Comparison of ENCODE assay signal across 20 cellular contexts in genomic region chr1:44720281-44720680, GRCh38. TPM values are rescaled to one million over a fixed set of nuclear protein-coding genes. Genes with fewer than 3 reads are reported as not detected.
DNase-seq lines count a peak whose midpoint lies in the region; ATAC-seq, FAIRE-seq and TF ChIP-seq lines count a peak whose summit lies in the region.
"Had no signal": no experiment of that assay in that cellular context is flagged by ENCODE, and none has a peak within 500 bp of the region (broad histone marks: within the 10 kb centered on the region; RNA-seq: fewer than 3 reads in every experiment).

No MANE protein-coding gene starts in this region.

- DNase-seq in OCI-LY7 (ENCODE audit: low spot score), result no peak
- DNase-seq in activated naive CD8-positive, alpha-beta T cell treated with anti-CD3 and anti-CD28 coated beads, Interleukin-2, amount 10 ng/mL, durations not matched to agents 7 days and 5 days, result no peak
- DNase-seq in NCI-H510A treated with DMSO at 0.1 percent for 48 hours (lab: John Stamatoyannopoulos, UW), result no peak
- no peak for DNase-seq in GM19239 (ENCODE audit: insufficient read length, low spot score)
- DNase-seq in frontal cortex (ENCODE audit: low spot score in 2 of 2), result no peak
- DNase-seq in transverse colon, result no peak
- DNase-seq: aorta, EL, gastrocnemius medialis, GOT3, NCI-H187, nephron progenitor cell had no signal

- no peak overlapping the region for H2AFZ ChIP-seq in OCI-LY7 (ENCODE audit: low read length)

- no peaks in the 10 kb centered on the region for H3K27me3 ChIP-seq in transverse colon
- H3K27me3 ChIP-seq: BLaER1 had no signal

- H3K9me3 Mint-ChIP-seq in activated naive CD8-positive, alpha-beta T cell treated with anti-CD3 and anti-CD28 coated beads, Interleukin-2, amount 10 ng/mL, durations not matched to agents 7 days and 5 days, result no peaks in the 10 kb centered on the region
- H3K9me3 Mint-ChIP-seq: nephron progenitor cell had no signal

- in situ Hi-C loops in transverse colon (cut with MboI; ENCODE audit: low pct_ligation_motif_present in 1 of 4, low pct_unique_long_range_greater_than_20kb in 1 of 4, low sequenced_read_pairs in 3 of 4), result no loop called here

- H3K36me3 ChIP-seq in OCI-LY7 (ENCODE audit: insufficient read depth, low read length), result no peaks in the 10 kb centered on the region
- no peaks in the 10 kb centered on the region for H3K36me3 ChIP-seq in transverse colon
- H3K36me3 ChIP-seq: BLaER1, gastrocnemius medialis, thoracic aorta had no signal

- no peaks in the 10 kb centered on the region for H4K20me1 ChIP-seq in OCI-LY7 (ENCODE audit: insufficient read depth, low read length)
- H4K20me1 ChIP-seq: BLaER1 had no signal

- peak overlapping the region; percentile 0 for H3K4me3 Mint-ChIP-seq in activated naive CD8-positive, alpha-beta T cell treated with anti-CD3 and anti-CD28 coated beads, Interleukin-2, amount 10 ng/mL, durations not matched to agents 7 days and 5 days
- H3K4me3 Mint-ChIP-seq: nephron progenitor cell had no signal

- peaks cover 59% of the 10 kb centered on the region for H3K4me1 Mint-ChIP-seq in activated naive CD8-positive, alpha-beta T cell treated with anti-CD3 and anti-CD28 coated beads, Interleukin-2, amount 10 ng/mL, durations not matched to agents 7 days and 5 days

- H3K4me3 ChIP-seq in OCI-LY7 (ENCODE audit: low read depth, low read length, poor library complexity, severe bottlenecking) (no peak overlapping the region), transverse colon (no peak overlapping the region)
- H3K4me3 ChIP-seq: BLaER1, gastrocnemius medialis, thoracic aorta had no signal

- no peak for ATAC-seq in activated naive CD8-positive, alpha-beta T cell treated with anti-CD3 and anti-CD28 coated beads, Interleukin-2, amount 10 ng/mL, durations not matched to agents 7 days and 5 days (ENCODE audit: low read depth)
- ATAC-seq: gastrocnemius medialis had no signal

- H3K36me3 Mint-ChIP-seq in activated naive CD8-positive, alpha-beta T cell treated with anti-CD3 and anti-CD28 coated beads, Interleukin-2, amount 10 ng/mL, durations not matched to agents 7 days and 5 days, result peaks cover 5% of the 10 kb centered on the region

- POLR2A ChIA-PET in OCI-LY7 (lab: Charles Lee), result interaction anchor here (0.6 to 10.3 kb wide), 9 partner anchors 7 to 1379 kb away, joined by 3 to 147 read pairs (median 55); partner anchors contain the start of gene RNU5D-1
- POLR2A ChIA-PET in activated naive CD8-positive, alpha-beta T cell treated with anti-CD3 and anti-CD28 coated beads, Interleukin-2, amount 10 ng/mL, durations not matched to agents 7 days and 5 days (lab: Charles Lee), result interaction anchor here (0.8 to 11.5 kb wide), 6 partner anchors 13 to 620 kb away, joined by 3 to 500 read pairs (median 48); partner anchors contain the start of genes ARMH1, MUTYH, RNU5D-1 and TMEM53

- no TSS peak for BruUV-seq in OCI-LY7 (replicated peaks; lab: Mats Ljungman, UMichigan)

- TF ChIP-seq CTCF in 22Rv1 (IDR thresholded peaks at IDR 0.05) (no peak), C4-2B (conservative IDR thresholded peaks at IDR 0.05) (no peak), OCI-LY7 (conservative IDR thresholded peaks at IDR 0.05; ENCODE audit: low read length) (no peak), transverse colon (IDR thresholded peaks at IDR 0.05) (no peak)

- H3K9me3 ChIP-seq in OCI-LY7 (ENCODE audit: low read length) (no peaks in the 10 kb centered on the region), transverse colon (no peaks in the 10 kb centered on the region)
- H3K9me3 ChIP-seq: gastrocnemius medialis, thoracic aorta had no signal

- 83 to 84% methylated on average over 2 to 4 of the region's 4 CpGs for WGBS in transverse colon (ENCODE audit: low coverage in 1 of 2), 2 donors

- H3K27ac ChIP-seq in 22Rv1 (peak overlapping the region; percentile 92), C4-2B (peak overlapping the region; percentile 27), OCI-LY7 (ENCODE audit: low read depth, low read length, poor library complexity, severe bottlenecking) (peak overlapping the region; percentile 89), transverse colon (no peak overlapping the region)
- H3K27ac ChIP-seq: BLaER1, gastrocnemius medialis had no signal

- CTCF ChIA-PET in OCI-LY7 (lab: Charles Lee; ENCODE audit: unreplicated experiment), result no interaction called here

- no peak for TF ChIP-seq POLR2A in transverse colon (IDR thresholded peaks at IDR 0.05)

- H3K4me1 ChIP-seq in OCI-LY7 (ENCODE audit: insufficient read depth, low read length, poor library complexity, severe bottlenecking) (peaks cover 72% of the 10 kb centered on the region), transverse colon (peaks cover 0 to 10% (median 2%) of the 10 kb centered on the region in 4 donors)

- FAIRE-seq in GM19239 (lab: Jason Lieb, UNC), result no peak
- FAIRE-seq in frontal cortex (lab: Jason Lieb, UNC), result no peak
- FAIRE-seq: colon had no signal

- peak overlapping the region; percentile 10 for H3K4me2 ChIP-seq in OCI-LY7 (ENCODE audit: low read length)

- H3K9me2 ChIP-seq in OCI-LY7 (ENCODE audit: insufficient read depth, low read length), result no peaks in the 10 kb centered on the region

- TF ChIP-seq EP300 in transverse colon (IDR thresholded peaks at IDR 0.05; ENCODE audit: low read depth), result no peak

- H3K27me3 Mint-ChIP-seq in activated naive CD8-positive, alpha-beta T cell treated with anti-CD3 and anti-CD28 coated beads, Interleukin-2, amount 10 ng/mL, durations not matched to agents 7 days and 5 days, result no peaks in the 10 kb centered on the region

- intact Hi-C loops in OCI-LY7 (cut with micrococcal nuclease; ENCODE audit: unreplicated experiment) (loop anchor here (2.0 to 5.0 kb wide), 2 partner anchors 291 to 582 kb away; partner anchors contain the start of gene HECTD3), transverse colon (cut with DNase I; ENCODE audit: low total_unique reads) (no loop called here)

- no peaks in the 10 kb centered on the region for H3K79me2 ChIP-seq in OCI-LY7 (ENCODE audit: insufficient read depth, low read depth, low read length)

- peak overlapping the region; percentile 94 for H3K27ac Mint-ChIP-seq in activated naive CD8-positive, alpha-beta T cell treated with anti-CD3 and anti-CD28 coated beads, Interleukin-2, amount 10 ng/mL, durations not matched to agents 7 days and 5 days
- H3K27ac Mint-ChIP-seq: nephron progenitor cell had no signal

RNA-seq across cellular contexts. Expression of gene RNU5D-1, which starts 10.7 kb away (rescaled TPM):
- total RNA-seq in OCI-LY7 (2014; rRNA removed; shearing (Covaris generic)), result not detected in 2 replicates
- not detected in 2 replicates for total RNA-seq in OCI-LY7 (2022)
- not detected for total RNA-seq in activated naive CD8-positive, alpha-beta T cell treated with anti-CD3 and anti-CD28 coated beads, Interleukin-2, amount 10 ng/mL, durations not matched to agents 7 days and 5 days
- not detected for total RNA-seq in frontal cortex
- total RNA-seq in transverse colon, result not detected
- total RNA-seq: aorta, gastrocnemius medialis, liver, NCI-H460, renal cortical epithelial cell, thoracic aorta had no signal

RNA-seq across cellular contexts. Expression of gene KIF2C, which starts 19.4 kb away (rescaled TPM):
- 150 and 159 TPM in 2 replicates for total RNA-seq in OCI-LY7 (2014; rRNA removed; shearing (Covaris generic))
- total RNA-seq in OCI-LY7 (2022), result 140 and 156 TPM in 2 replicates
- 10 to 100 TPM; 76.5 to 87.7 TPM for total RNA-seq in activated naive CD8-positive, alpha-beta T cell treated with anti-CD3 and anti-CD28 coated beads, Interleukin-2, amount 10 ng/mL, durations not matched to agents 7 days and 5 days
- 2.9 TPM for total RNA-seq in frontal cortex
- 1 to 10 TPM in 2 of 4 donors, under 1 TPM in 1, not detected in 1; 0.95 to 8.0 (median 1.9) TPM for total RNA-seq in transverse colon

RNA-seq across cellular contexts. Expression of gene ARMH1, which starts 45.8 kb away (rescaled TPM):
- total RNA-seq in OCI-LY7 (2014; rRNA removed; shearing (Covaris generic)), result 5.3 and 7.8 TPM in 2 replicates
- total RNA-seq in OCI-LY7 (2022), result 7.9 and 8.9 TPM in 2 replicates
- 100 to 1,000 TPM in 1 of 2 experiments, 10 to 100 TPM in 1; 95.7 to 105 TPM for total RNA-seq in activated naive CD8-positive, alpha-beta T cell treated with anti-CD3 and anti-CD28 coated beads, Interleukin-2, amount 10 ng/mL, durations not matched to agents 7 days and 5 days
- total RNA-seq in frontal cortex, result 4.5 TPM
- 1 to 10 TPM in 1 of 4 donors, under 1 TPM in 2, not detected in 1; 0.40 to 2.5 (median 0.96) TPM for total RNA-seq in transverse colon

RNA-seq across cellular contexts. Expression of gene TMEM53, which starts 46.0 kb away (rescaled TPM):
- total RNA-seq in OCI-LY7 (2014; rRNA removed; shearing (Covaris generic)), result 5.5 and 6.6 TPM in 2 replicates
- total RNA-seq in OCI-LY7 (2022), result 8.1 and 8.9 TPM in 2 replicates
- 1 to 10 TPM; 4.2 to 4.7 TPM for total RNA-seq in activated naive CD8-positive, alpha-beta T cell treated with anti-CD3 and anti-CD28 coated beads, Interleukin-2, amount 10 ng/mL, durations not matched to agents 7 days and 5 days
- 4.9 TPM for total RNA-seq in frontal cortex
- 10 to 100 TPM; 14.2 to 40.8 (median 22.9) TPM for total RNA-seq in transverse colon

RNA-seq across cellular contexts. Expression of gene RPS8, which starts 55.1 kb away (rescaled TPM):
- total RNA-seq in OCI-LY7 (2014; rRNA removed; shearing (Covaris generic)), result 4,149 and 4,355 TPM in 2 replicates
- 2,707 and 2,775 TPM in 2 replicates for total RNA-seq in OCI-LY7 (2022)
- total RNA-seq in activated naive CD8-positive, alpha-beta T cell treated with anti-CD3 and anti-CD28 coated beads, Interleukin-2, amount 10 ng/mL, durations not matched to agents 7 days and 5 days, result 1,000 to 10,000 TPM; 1,522 to 1,548 TPM
- total RNA-seq in frontal cortex, result 1,632 TPM
- total RNA-seq in transverse colon, result 1,000 to 10,000 TPM in 3 of 4 donors, 100 to 1,000 TPM in 1; 505 to 1,630 (median 1,282) TPM

Comparison
In these comparisons a context has a peak if more than half of its experiments do, and no peak if none do; other contexts are left out.
1. H3K27ac ChIP-seq: peak in 22Rv1 (single experiment), C4-2B (single experiment) and OCI-LY7 (single experiment); none in transverse colon (0 of 4).
2. RNA of gene KIF2C, which starts 19.4 kb away (total RNA-seq): 140 to 159 TPM in OCI-LY7 and 76.5 to 87.7 TPM in activated naive CD8-positive, alpha-beta T cell treated with anti-CD3 and anti-CD28 coated beads, Interleukin-2, amount 10 ng/mL, durations not matched to agents 7 days and 5 days; 2.9 TPM in frontal cortex (single experiment) and 0.95 to 8.0 TPM in transverse colon; every median in the first group is over 4 times any median in the second.
3. RNA of gene ARMH1, which starts 45.8 kb away (total RNA-seq): 95.7 to 105 TPM in activated naive CD8-positive, alpha-beta T cell treated with anti-CD3 and anti-CD28 coated beads, Interleukin-2, amount 10 ng/mL, durations not matched to agents 7 days and 5 days; 5.3 to 8.9 TPM in OCI-LY7, 4.5 TPM in frontal cortex (single experiment) and 0.40 to 2.5 TPM in transverse colon; every median in the first group is over 4 times any median in the second.